1 cellular context compared by ENCODE assay signal in the genomic region with DNA sequence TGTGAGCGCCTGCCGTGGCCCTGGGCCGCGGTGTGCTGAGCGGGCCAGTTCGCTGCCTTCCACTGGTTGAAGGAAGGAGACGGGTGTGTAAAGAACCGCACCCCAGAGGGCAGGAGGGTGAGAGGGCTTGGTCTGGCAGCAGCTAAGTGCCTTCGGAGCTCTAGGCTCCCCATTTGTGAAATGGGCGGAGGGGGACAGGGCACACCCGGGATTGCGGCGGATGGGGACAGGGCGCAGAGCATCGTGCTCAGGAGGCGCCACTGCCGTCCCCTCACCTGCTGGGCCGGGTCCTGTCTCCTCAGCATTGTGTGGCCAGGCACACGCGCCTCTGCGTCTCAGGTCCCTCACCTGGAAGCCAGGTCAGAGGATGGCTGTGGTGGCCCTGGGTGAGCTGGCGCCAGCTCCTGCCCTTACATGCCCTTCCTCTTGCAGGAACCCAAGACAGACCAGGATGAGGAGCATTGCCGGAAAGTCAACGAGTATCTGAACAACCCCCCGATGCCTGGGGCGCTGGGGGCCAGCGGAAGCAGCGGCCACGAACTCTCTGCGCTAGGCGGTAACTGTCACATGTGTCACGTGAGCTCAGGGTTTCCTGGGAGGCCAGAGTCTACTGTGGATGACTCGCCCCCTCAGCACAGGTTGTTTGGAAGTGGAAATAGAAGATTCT.
TF ChIP-seq lines count a peak whose summit lies in the region.

No MANE protein-coding gene starts in this region.

TF ChIP-seq in GM23338, 12 proteins besides CTCF, POLR2A, EP300 and RAD21 (continued from another document):
- TF ChIP-seq REST (IDR thresholded peaks at IDR 0.05; ENCODE audit: unreplicated experiment) (no peak), JUNB (IDR thresholded peaks at IDR 0.05; ENCODE audit: unreplicated experiment) (no peak), CREB1 (CRISPR knock-in tag; IDR thresholded peaks at IDR 0.05; ENCODE audit: low read depth) (no peak), ZNF114 (CRISPR knock-in tag; IDR thresholded peaks at IDR 0.05) (no peak), ETS1 (IDR thresholded peaks at IDR 0.05) (no peak), STAT1 (IDR thresholded peaks at IDR 0.05; ENCODE audit: unreplicated experiment) (no peak), EZH2 (IDR thresholded peaks at IDR 0.05; ENCODE audit: low read depth, unreplicated experiment) (no peak), NANOG (IDR thresholded peaks at IDR 0.05; ENCODE audit: borderline replicate concordance) (no peak), POLR2AphosphoS5 (IDR thresholded peaks at IDR 0.05; ENCODE audit: low read depth) (no peak)
- TF ChIP-seq, protein P1, sequence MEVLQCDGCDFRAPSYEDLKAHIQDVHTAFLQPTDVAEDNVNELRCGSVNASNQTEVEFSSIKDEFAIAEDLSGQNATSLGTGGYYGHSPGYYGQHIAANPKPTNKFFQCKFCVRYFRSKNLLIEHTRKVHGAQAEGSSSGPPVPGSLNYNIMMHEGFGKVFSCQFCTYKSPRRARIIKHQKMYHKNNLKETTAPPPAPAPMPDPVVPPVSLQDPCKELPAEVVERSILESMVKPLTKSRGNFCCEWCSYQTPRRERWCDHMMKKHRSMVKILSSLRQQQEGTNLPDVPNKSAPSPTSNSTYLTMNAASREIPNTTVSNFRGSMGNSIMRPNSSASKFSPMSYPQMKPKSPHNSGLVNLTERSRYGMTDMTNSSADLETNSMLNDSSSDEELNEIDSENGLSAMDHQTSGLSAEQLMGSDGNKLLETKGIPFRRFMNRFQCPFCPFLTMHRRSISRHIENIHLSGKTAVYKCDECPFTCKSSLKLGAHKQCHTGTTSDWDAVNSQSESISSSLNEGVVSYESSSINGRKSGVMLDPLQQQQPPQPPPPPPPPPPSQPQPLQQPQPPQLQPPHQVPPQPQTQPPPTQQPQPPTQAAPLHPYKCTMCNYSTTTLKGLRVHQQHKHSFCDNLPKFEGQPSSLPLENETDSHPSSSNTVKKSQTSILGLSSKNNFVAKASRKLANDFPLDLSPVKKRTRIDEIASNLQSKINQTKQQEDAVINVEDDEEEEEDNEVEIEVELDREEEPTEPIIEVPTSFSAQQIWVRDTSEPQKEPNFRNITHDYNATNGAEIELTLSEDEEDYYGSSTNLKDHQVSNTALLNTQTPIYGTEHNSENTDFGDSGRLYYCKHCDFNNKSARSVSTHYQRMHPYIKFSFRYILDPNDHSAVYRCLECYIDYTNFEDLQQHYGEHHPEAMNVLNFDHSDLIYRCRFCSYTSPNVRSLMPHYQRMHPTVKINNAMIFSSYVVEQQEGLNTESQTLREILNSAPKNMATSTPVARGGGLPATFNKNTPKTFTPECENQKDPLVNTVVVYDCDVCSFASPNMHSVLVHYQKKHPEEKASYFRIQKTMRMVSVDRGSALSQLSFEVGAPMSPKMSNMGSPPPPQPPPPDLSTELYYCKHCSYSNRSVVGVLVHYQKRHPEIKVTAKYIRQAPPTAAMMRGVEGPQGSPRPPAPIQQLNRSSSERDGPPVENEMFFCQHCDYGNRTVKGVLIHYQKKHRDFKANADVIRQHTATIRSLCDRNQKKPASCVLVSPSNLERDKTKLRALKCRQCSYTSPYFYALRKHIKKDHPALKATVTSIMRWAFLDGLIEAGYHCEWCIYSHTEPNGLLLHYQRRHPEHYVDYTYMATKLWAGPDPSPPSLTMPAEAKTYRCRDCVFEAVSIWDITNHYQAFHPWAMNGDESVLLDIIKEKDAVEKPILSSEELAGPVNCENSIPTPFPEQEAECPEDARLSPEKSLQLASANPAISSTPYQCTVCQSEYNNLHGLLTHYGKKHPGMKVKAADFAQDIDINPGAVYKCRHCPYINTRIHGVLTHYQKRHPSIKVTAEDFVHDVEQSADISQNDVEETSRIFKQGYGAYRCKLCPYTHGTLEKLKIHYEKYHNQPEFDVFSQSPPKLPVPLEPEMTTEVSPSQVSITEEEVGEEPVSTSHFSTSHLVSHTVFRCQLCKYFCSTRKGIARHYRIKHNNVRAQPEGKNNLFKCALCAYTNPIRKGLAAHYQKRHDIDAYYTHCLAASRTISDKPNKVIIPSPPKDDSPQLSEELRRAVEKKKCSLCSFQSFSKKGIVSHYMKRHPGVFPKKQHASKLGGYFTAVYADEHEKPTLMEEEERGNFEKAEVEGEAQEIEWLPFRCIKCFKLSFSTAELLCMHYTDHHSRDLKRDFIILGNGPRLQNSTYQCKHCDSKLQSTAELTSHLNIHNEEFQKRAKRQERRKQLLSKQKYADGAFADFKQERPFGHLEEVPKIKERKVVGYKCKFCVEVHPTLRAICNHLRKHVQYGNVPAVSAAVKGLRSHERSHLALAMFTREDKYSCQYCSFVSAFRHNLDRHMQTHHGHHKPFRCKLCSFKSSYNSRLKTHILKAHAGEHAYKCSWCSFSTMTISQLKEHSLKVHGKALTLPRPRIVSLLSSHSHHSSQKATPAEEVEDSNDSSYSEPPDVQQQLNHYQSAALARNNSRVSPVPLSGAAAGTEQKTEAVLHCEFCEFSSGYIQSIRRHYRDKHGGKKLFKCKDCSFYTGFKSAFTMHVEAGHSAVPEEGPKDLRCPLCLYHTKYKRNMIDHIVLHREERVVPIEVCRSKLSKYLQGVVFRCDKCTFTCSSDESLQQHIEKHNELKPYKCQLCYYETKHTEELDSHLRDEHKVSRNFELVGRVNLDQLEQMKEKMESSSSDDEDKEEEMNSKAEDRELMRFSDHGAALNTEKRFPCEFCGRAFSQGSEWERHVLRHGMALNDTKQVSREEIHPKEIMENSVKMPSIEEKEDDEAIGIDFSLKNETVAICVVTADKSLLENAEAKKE (CRISPR knock-in tag; IDR thresholded peaks at IDR 0.05) = no peak
